1 cellular context compared by ENCODE assay signal in genomic region chr1:114750780-114751179, GRCh38.
TF ChIP-seq lines count a peak whose summit lies in the region.

No MANE protein-coding gene starts in this region.

TF ChIP-seq in GM12878, 131 proteins besides CTCF, POLR2A, EP300 and RAD21:
- no peak for TF ChIP-seq PAX8 (IDR thresholded peaks at IDR 0.05)
